10 cellular contexts compared by ENCODE assay signal in the genomic region with DNA sequence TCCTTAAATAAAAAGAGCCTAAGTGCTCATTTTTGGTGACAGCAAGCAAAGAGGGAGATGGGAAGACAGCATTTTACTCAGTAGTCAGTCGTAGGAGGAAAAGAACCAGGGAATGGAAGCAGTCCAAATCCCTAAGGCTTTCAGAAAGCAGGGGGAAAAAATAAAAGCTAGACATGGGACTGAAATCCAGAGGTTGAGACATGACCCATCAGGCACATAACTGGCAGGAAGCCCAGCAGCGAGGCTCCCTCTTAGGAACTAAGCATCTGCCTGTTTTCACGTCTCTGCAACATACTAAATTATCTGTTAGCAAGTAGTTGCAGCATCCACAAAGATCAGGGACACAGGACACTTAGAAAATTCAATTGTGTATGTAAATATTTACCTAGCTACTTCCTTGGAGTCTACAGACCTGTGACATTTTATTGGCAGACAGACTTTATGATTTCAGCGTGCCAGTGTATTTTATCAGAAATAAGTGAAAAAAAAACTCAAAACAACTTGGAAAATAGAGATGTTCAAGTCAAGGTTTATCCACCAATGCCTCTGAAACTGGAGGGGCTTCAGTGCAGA.
DNase-seq lines count a peak whose midpoint lies in the region; ATAC-seq and TF ChIP-seq lines count a peak whose summit lies in the region.
"Had no signal": no experiment of that assay in that cellular context is flagged by ENCODE, and none has a peak within 500 bp of the region (broad histone marks: within the 10 kb centered on the region; RNA-seq: fewer than 3 reads in every experiment).

No MANE protein-coding gene starts in this region.

- H3K27me3 ChIP-seq in ACC112 (ENCODE audit: insufficient read depth, low read length) (no peaks in the 10 kb centered on the region), adrenal gland (no peaks in the 10 kb centered on the region), ovary (no peaks in the 10 kb centered on the region)

- no peaks in the 10 kb centered on the region for H3K79me2 ChIP-seq in ACC112 (ENCODE audit: control insufficient read depth, insufficient read depth, low read length, unreplicated experiment)

- no peaks in the 10 kb centered on the region for H3K36me3 ChIP-seq in ACC112 (ENCODE audit: insufficient read depth, low read length)
- H3K36me3 ChIP-seq in adrenal gland (replicated peaks in 1 of 2) = no peaks in the 10 kb centered on the region
- no peaks in the 10 kb centered on the region for H3K36me3 ChIP-seq in ovary

- ATAC-seq in Right ventricle myocardium superior (ENCODE audit: poor library complexity) = peak; percentile 77
- ATAC-seq in GM18511 (IDR thresholded peaks at IDR 0.05; ENCODE audit: unreplicated experiment) = no peak
- ATAC-seq in activated T-helper 17 cell treated with anti-CD3 and anti-CD28 coated beads, Interleukin-2, amount 50 U/mL, for 72 hours (replicated peaks) = no peak

- H3K27ac ChIP-seq in ACC112 (ENCODE audit: low read depth, low read length) (peak overlapping the region; percentile 75), adrenal gland (peak overlapping the region in 3 of 5 donors; percentile 48 to 84 (median 67)), ovary (peak overlapping the region; percentile 42 to 97)

- H3K4me3 ChIP-seq in ACC112 (ENCODE audit: low read depth, low read length) = no peak overlapping the region
- no peak overlapping the region for H3K4me3 ChIP-seq in adrenal gland
- no peak overlapping the region for H3K4me3 ChIP-seq in ovary

- H3K9me3 ChIP-seq in adrenal gland (replicated peaks in 1 of 3) (no peaks in the 10 kb centered on the region), ovary (no peaks in the 10 kb centered on the region)

- DNase-seq in adrenal gland (peak; percentile 27 to 81 (median 56)), Right ventricle myocardium superior (peak; percentile 86), ovary (peak; percentile 81 to 95 (median 87)), NCI-H82 treated with DMSO at 0.1 percent for 48 hours (lab: John Stamatoyannopoulos, UW; ENCODE audit: unreplicated experiment) (no peak)
- DNase-seq in effector CD4-positive, alpha-beta T cell = no peak
- DNase-seq: activated CD4-positive, alpha-beta T cell treated with anti-CD3 and anti-CD28 coated beads for 48 hours; amniotic stem cell had no signal

- H3K27me3 Mint-ChIP-seq in activated T-helper 17 cell treated with anti-CD3 and anti-CD28 coated beads, Interleukin-2, amount 50 U/mL, for 72 hours = peaks cover 3% of the 10 kb centered on the region

- no peaks in the 10 kb centered on the region for H3K36me3 Mint-ChIP-seq in activated T-helper 17 cell treated with anti-CD3 and anti-CD28 coated beads, Interleukin-2, amount 50 U/mL, for 72 hours (ENCODE audit: low read depth)

- no peak overlapping the region for H3K27ac Mint-ChIP-seq in activated T-helper 17 cell treated with anti-CD3 and anti-CD28 coated beads, Interleukin-2, amount 50 U/mL, for 72 hours

- TF ChIP-seq EP300 in ovary (IDR thresholded peaks at IDR 0.05) = no peak

- TF ChIP-seq CTCF in adrenal gland (IDR thresholded peaks at IDR 0.05) = no peak
- TF ChIP-seq CTCF in ovary (IDR thresholded peaks at IDR 0.05) = no peak

- H3K4me1 ChIP-seq in ACC112 (ENCODE audit: control insufficient read depth, insufficient read depth, low read length, unreplicated experiment) (peaks cover 42% of the 10 kb centered on the region), adrenal gland (replicated peaks in 1 of 2) (peaks cover 0 to 7% of the 10 kb centered on the region in 2 donors), ovary (ENCODE audit: insufficient read depth) (peaks cover 14% of the 10 kb centered on the region)

- intact Hi-C loops in adrenal gland (cut with DNase I) (no loop called here), Right ventricle myocardium superior (cut with DNase I) (no loop called here), ovary (cut with DNase I) (loop anchor here in 1 of 4 donors (10.0 kb wide), 1 partner anchor 122 kb away; a partner anchor contains a TSS)

- H2AFZ ChIP-seq in ACC112 (ENCODE audit: low read length, unreplicated experiment) = no peak overlapping the region

- no peak for TF ChIP-seq POLR2A in adrenal gland (IDR thresholded peaks at IDR 0.05)
- TF ChIP-seq POLR2A in ovary (IDR thresholded peaks at IDR 0.05) = no peak

- 44 to 51% (median 48%) methylated on average over 4 of the region's 4 CpGs for WGBS in adrenal gland, 4 donors
- WGBS in ovary, 3 donors = 1 to 7% (median 3%) methylated on average over 4 of the region's 4 CpGs

- no peak overlapping the region for H3K4me3 Mint-ChIP-seq in activated T-helper 17 cell treated with anti-CD3 and anti-CD28 coated beads, Interleukin-2, amount 50 U/mL, for 72 hours

- no peaks in the 10 kb centered on the region for H3K4me1 Mint-ChIP-seq in activated T-helper 17 cell treated with anti-CD3 and anti-CD28 coated beads, Interleukin-2, amount 50 U/mL, for 72 hours

- H3K9me3 Mint-ChIP-seq in activated T-helper 17 cell treated with anti-CD3 and anti-CD28 coated beads, Interleukin-2, amount 50 U/mL, for 72 hours = no peaks in the 10 kb centered on the region

Comparison
In these comparisons a context has a peak if more than half of its experiments do, and no peak if none do; other contexts are left out.
1. DNase-seq: peak in adrenal gland (7 of 7), Right ventricle myocardium superior (single experiment) and ovary (5 of 5); none in effector CD4-positive, alpha-beta T cell (single experiment) and NCI-H82 treated with DMSO at 0.1 percent for 48 hours (single experiment).
2. Peak in every context shown above with its lines, with median percentiles within 50 percentile points of each other: H3K27ac ChIP-seq.